Comparison of ENCODE assay signal across 22 cellular contexts in genomic region chr3:28125342-28125741, GRCh38.
"Had no signal": no experiment of that assay in that cellular context is flagged by ENCODE, and none has a peak within 500 bp of the region (broad histone marks: within the 10 kb centered on the region; RNA-seq: fewer than 3 reads in every experiment).

No MANE protein-coding gene starts in this region.

- H3K9me3 ChIP-seq: colonic mucosa, pancreas, thyroid gland had no signal

- H3K36me3 ChIP-seq: brain microvascular endothelial cell, colonic mucosa, pancreas, thyroid gland had no signal

- H3K27me3 ChIP-seq: brain microvascular endothelial cell, colonic mucosa, foreskin keratinocyte, pancreas, thyroid gland had no signal

- H3K4me2 ChIP-seq: smooth muscle cell had no signal

- H3K27ac ChIP-seq: brain microvascular endothelial cell, colonic mucosa, foreskin keratinocyte, pancreas, thyroid gland had no signal

- H3K4me1 ChIP-seq: colonic mucosa, foreskin keratinocyte, pancreas, thyroid gland had no signal

- DNase-seq: activated CD4-positive, alpha-beta T cell treated with anti-CD3 and anti-CD28 coated beads, Interleukin-2, amount 10 ng/mL, durations not matched to agents 24 days and 14 days; activated CD4-positive, CD25-positive, alpha-beta regulatory T cell; activated CD8-positive, alpha-beta T cell treated with anti-CD3 and anti-CD28 coated beads for 36 hours; activated naive CD4-positive, alpha-beta T cell treated with anti-CD3 and anti-CD28 coated beads for 36 hours; activated T-cell treated with anti-CD3 and anti-CD28 coated beads, Interleukin-2, amount 50 U/mL, for 24 hours; aorta; brain microvascular endothelial cell; central memory CD4-positive, alpha-beta T cell; colonic mucosa; foreskin keratinocyte; glutamatergic neuron; kidney glomerular epithelial cell; left ventricle myocardium superior; naive thymus-derived CD8-positive, alpha-beta T cell; pancreas; stimulated activated CD4-positive, alpha-beta T cell treated with anti-CD3 and anti-CD28 coated beads, Interleukin-4, amount 100 ng/mL, for 4 hours; stimulated activated naive CD4-positive, alpha-beta T cell; T-helper 1 cell; T-helper 9 cell; thyroid gland had no signal

- ATAC-seq: activated CD8-positive, alpha-beta T cell treated with anti-CD3 and anti-CD28 coated beads for 36 hours; foreskin keratinocyte; left ventricle myocardium superior; naive thymus-derived CD8-positive, alpha-beta T cell; sciatic nerve had no signal

- H3K4me3 ChIP-seq: colonic mucosa, pancreas, smooth muscle cell, thyroid gland had no signal
